Comparison of ENCODE assay signal across 8 cellular contexts in genomic region chr11:71452354-71453020, GRCh38. TPM values are rescaled to one million over a fixed set of nuclear protein-coding genes. Genes with fewer than 3 reads are reported as not detected.
DNase-seq lines count a peak whose midpoint lies in the region; ATAC-seq and TF ChIP-seq lines count a peak whose summit lies in the region.

No MANE protein-coding gene starts in this region.

- ATAC-seq in CD4-positive, alpha-beta T cell (ENCODE audit: poor library complexity), result peak; percentile 63
- peak in 1 of 4 donors; percentile 30 for ATAC-seq in psoas muscle
- no peak for ATAC-seq in HG02588 (IDR thresholded peaks at IDR 0.05; ENCODE audit: unreplicated experiment)
- ATAC-seq in GM19328 (IDR thresholded peaks at IDR 0.05; ENCODE audit: unreplicated experiment), result no peak

- peak; percentile 40 to 67 (median 54) for DNase-seq in CD4-positive, alpha-beta T cell
- DNase-seq in HL-60 (ENCODE audit: low read depth in 1 of 2, low spot score in 1 of 2) (peak; percentile 90), SJSA1 (ENCODE audit: low read depth in 1 of 2, low spot score in 2 of 2) (no peak), adrenal gland (peak; percentile 59 to 87 (median 78)), left ventricle myocardium inferior (peak; percentile 42), psoas muscle (peak in 1 of 2 donors; percentile 66)

- no peaks in the 10 kb centered on the region for H3K27me3 ChIP-seq in CD4-positive, alpha-beta T cell (ENCODE audit: control insufficient read depth, insufficient read depth, low read length)
- H3K27me3 ChIP-seq in HL-60 (ENCODE audit: insufficient read depth, poor library complexity, severe bottlenecking) (no peaks in the 10 kb centered on the region), SJSA1 (replicated peaks) (no peaks in the 10 kb centered on the region), adrenal gland (no peaks in the 10 kb centered on the region), left ventricle myocardium inferior (ENCODE audit: low read depth) (no peaks in the 10 kb centered on the region), psoas muscle (ENCODE audit: insufficient read depth in 3 of 3, low read length in 2 of 3) (no peaks in the 10 kb centered on the region)

- peak overlapping the region; percentile 95 for H3K27ac Mint-ChIP-seq in CD4-positive, alpha-beta T cell

- H3K4me1 ChIP-seq in SJSA1 (replicated peaks) (0 out of 2 replicates have a peak, but pooled peaks cover 3% of the 10 kb centered on the region), adrenal gland (replicated peaks in 1 of 2) (peaks cover 32 to 54% of the 10 kb centered on the region in 2 donors), left ventricle myocardium inferior (peaks cover 55% of the 10 kb centered on the region), psoas muscle (peaks cover 16% of the 10 kb centered on the region)

- H3K9me3 ChIP-seq in CD4-positive, alpha-beta T cell (ENCODE audit: control insufficient read depth, low read length), result no peaks in the 10 kb centered on the region
- H3K9me3 ChIP-seq in SJSA1 (replicated peaks) (no peaks in the 10 kb centered on the region), adrenal gland (replicated peaks in 1 of 3) (no peaks in the 10 kb centered on the region), left ventricle myocardium inferior (replicated peaks) (no peaks in the 10 kb centered on the region), psoas muscle (no peaks in the 10 kb centered on the region)

- H3K36me3 Mint-ChIP-seq in CD4-positive, alpha-beta T cell (ENCODE audit: low read depth), result peaks cover 50% of the 10 kb centered on the region

- H3K4me3 ChIP-seq in HL-60 (replicated peaks; ENCODE audit: insufficient read depth, low read length) (peak overlapping the region; percentile 87), SJSA1 (peak overlapping the region; percentile 78), adrenal gland (peak overlapping the region in 2 of 4 donors; percentile 77 to 89), left ventricle myocardium inferior (peak overlapping the region; percentile 97), psoas muscle (peak overlapping the region; percentile 87)

- H3K4me3 Mint-ChIP-seq in CD4-positive, alpha-beta T cell, result peak overlapping the region; percentile 93

- intact Hi-C loops in CD4-positive, alpha-beta T cell (cut with DNase I, micrococcal nuclease), result loop anchor here in 1 of 2 experiments (5.0 to 10.0 kb wide), 4 partner anchors 340 to 1250 kb away; partner anchors contain the start of genes CTTN, FADD and INPPL1
- intact Hi-C loops in adrenal gland (cut with DNase I) (no loop called here), left ventricle myocardium inferior (cut with micrococcal nuclease) (no loop called here), psoas muscle (cut with DNase I) (loop anchor here in 1 of 2 donors (10.0 kb wide), 1 partner anchor 1178 kb away; the partner anchor contains the start of gene PPFIA1)

- H3K36me3 ChIP-seq in SJSA1 (peaks cover 9% of the 10 kb centered on the region; the same call in 1 of the 2 replicates), adrenal gland (replicated peaks in 1 of 2) (peaks cover 0 to 27% of the 10 kb centered on the region in 2 donors), left ventricle myocardium inferior (peaks cover 26% of the 10 kb centered on the region), psoas muscle (ENCODE audit: insufficient read depth in 1 of 2, low read depth in 1 of 2) (peaks cover 3 to 28% of the 10 kb centered on the region in 2 donors)

- peaks cover 67% of the 10 kb centered on the region for H3K4me1 Mint-ChIP-seq in CD4-positive, alpha-beta T cell (ENCODE audit: low read depth)

- TF ChIP-seq CTCF in CD4-positive, alpha-beta T cell (IDR thresholded peaks at IDR 0.05), result no peak
- TF ChIP-seq CTCF in HL-60 (IDR thresholded peaks at IDR 0.05; ENCODE audit: insufficient read depth, low read length) (no peak), adrenal gland (IDR thresholded peaks at IDR 0.05) (no peak), left ventricle myocardium inferior (IDR thresholded peaks at IDR 0.05; ENCODE audit: borderline replicate concordance) (no peak), psoas muscle (IDR thresholded peaks at IDR 0.05) (no peak)

- H3K27ac ChIP-seq in CD4-positive, alpha-beta T cell (ENCODE audit: low read depth, low read length), result peak overlapping the region; percentile 77
- H3K27ac ChIP-seq in HL-60 (replicated peaks) (peak overlapping the region; percentile 89), SJSA1 (no peak overlapping the region), adrenal gland (peak overlapping the region; percentile 58 to 96 (median 82)), left ventricle myocardium inferior (replicated peaks) (peak overlapping the region; percentile 85), psoas muscle (peak overlapping the region; percentile 80)

- POLR2A ChIA-PET in CD4-positive, alpha-beta T cell (lab: Charles Lee), result interaction anchor here (0.5 to 1.5 kb wide), 4 partner anchors 14 to 334 kb away, joined by 3 to 4 read pairs (median 4); no protein-coding TSS in a partner anchor

- H3K27me3 Mint-ChIP-seq in CD4-positive, alpha-beta T cell, result no peaks in the 10 kb centered on the region

- peak in 1 of 2 donors; percentile 41 for TF ChIP-seq POLR2A in adrenal gland (IDR thresholded peaks at IDR 0.05)

- CTCF ChIA-PET in CD4-positive, alpha-beta T cell (lab: Charles Lee), result no interaction called here

- no peaks in the 10 kb centered on the region for H3K9me3 Mint-ChIP-seq in CD4-positive, alpha-beta T cell

- 0 to 4% (median 1%) methylated on average over 25 to 34 of the region's 34 CpGs for WGBS in adrenal gland, 4 donors
- WGBS in psoas muscle, 3 donors, result 3 to 8% (median 7%) methylated on average over 32 to 34 of the region's 34 CpGs

RNA-seq across cellular contexts. Expression of gene NADSYN1, which starts 0.5 kb away (rescaled TPM):
- total RNA-seq in CD4-positive, alpha-beta T cell, result 100 to 1,000 TPM; 106 to 112 TPM
- total RNA-seq in SJSA1 (2014; rRNA removed; shearing (Covaris generic)), result 21.8 and 26.1 TPM in 2 replicates
- 10 to 100 TPM; 42.2 to 77.4 (median 55.9) TPM for total RNA-seq in adrenal gland
- 100 to 1,000 TPM in 2 of 3 donors, 10 to 100 TPM in 1; 37.1 to 128 (median 114) TPM for polyA plus RNA-seq in adrenal gland
- 17.5 TPM for total RNA-seq in left ventricle myocardium inferior
- total RNA-seq in psoas muscle, result 10 to 100 TPM; 13.0 to 19.3 (median 13.6) TPM
- 10 to 100 TPM in 2 of 3 donors, 1 to 10 TPM in 1; 7.8 to 14.6 (median 12.0) TPM for polyA plus RNA-seq in psoas muscle

RNA-seq across cellular contexts. Expression of gene DHCR7, which starts 4.3 kb away (rescaled TPM):
- 10 to 100 TPM; 30.2 to 30.6 TPM for total RNA-seq in CD4-positive, alpha-beta T cell
- total RNA-seq in SJSA1 (2014; rRNA removed; shearing (Covaris generic)), result 9.2 and 15.4 TPM in 2 replicates
- total RNA-seq in adrenal gland (100 to 1,000 TPM in 3 of 8 donors, 10 to 100 TPM in 5; 53.1 to 904 (median 85.3) TPM), left ventricle myocardium inferior (39.1 TPM), psoas muscle (10 to 100 TPM in 2 of 4 donors, 1 to 10 TPM in 2; 5.5 to 15.1 (median 10.1) TPM)
- polyA plus RNA-seq in adrenal gland (100 to 1,000 TPM in 1 of 3 donors, 10 to 100 TPM in 2; 31.8 to 690 (median 56.3) TPM), psoas muscle (1 to 10 TPM; 4.9 to 9.0 (median 6.3) TPM)

Comparison
In these comparisons a context has a peak if more than half of its experiments do, and no peak if none do; other contexts are left out.
1. DNase-seq: peak in CD4-positive, alpha-beta T cell (10 of 10), HL-60 (2 of 2), adrenal gland (7 of 7) and left ventricle myocardium inferior (single experiment); none in SJSA1 (0 of 2).